Comparison of ENCODE assay signal across 34 cellular contexts in the genomic region with DNA sequence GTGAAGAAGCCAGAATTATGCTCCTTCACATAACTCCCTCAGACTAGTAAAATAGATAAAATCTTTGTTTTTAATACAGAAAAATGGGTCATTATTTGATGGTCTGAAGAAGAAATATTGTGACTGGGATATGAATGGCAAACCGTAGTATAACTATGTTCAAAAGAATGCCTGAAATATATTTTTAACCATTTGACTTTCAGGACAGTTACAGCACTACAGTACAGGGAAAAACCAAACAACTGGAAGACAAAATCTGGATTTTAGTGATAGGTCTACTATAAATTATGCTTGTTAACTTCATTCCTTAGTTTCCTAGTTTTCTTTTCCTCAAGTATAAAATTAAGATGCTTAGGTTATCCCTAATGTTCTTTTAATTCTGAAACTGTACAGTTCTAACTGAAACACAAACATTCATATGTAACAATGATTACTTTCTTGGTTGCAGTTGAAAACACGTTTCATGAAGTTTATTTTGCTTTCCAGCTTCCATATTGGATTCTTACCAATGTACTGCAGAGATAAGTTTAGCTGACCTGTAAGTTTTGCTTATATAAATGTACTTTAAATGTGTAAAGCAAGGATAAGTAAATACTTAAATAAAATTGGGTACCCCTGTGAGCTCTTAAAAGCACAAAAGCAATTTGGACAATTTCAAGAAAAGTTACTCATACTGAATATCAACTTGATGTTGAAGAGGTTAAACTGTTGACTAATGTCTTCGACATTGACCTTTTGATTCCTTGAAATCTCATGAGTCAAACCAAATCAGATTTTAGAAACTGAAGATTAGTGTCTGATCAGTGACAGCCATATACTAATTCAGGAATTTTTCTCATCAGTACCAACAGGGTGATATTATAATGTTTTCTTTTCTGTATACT. TPM values are rescaled to one million over a fixed set of nuclear protein-coding genes. Genes with fewer than 3 reads are reported as not detected.
"Had no signal": no experiment of that assay in that cellular context is flagged by ENCODE, and none has a peak within 500 bp of the region (broad histone marks: within the 10 kb centered on the region; RNA-seq: fewer than 3 reads in every experiment).

No MANE protein-coding gene starts in this region.

- H3K27me3 ChIP-seq: colonic mucosa, esophagus squamous epithelium, gastrocnemius medialis, left lung had no signal

- H3K36me3 Mint-ChIP-seq: immature natural killer cell, mesothelial cell of epicardium had no signal

- H3K27ac Mint-ChIP-seq: dendritic cell treated with granulocyte-macrophage colony-stimulating factor and Interleukin-4, amounts not matched to agents 40 ng/mL and 50 ng/mL, for 4 days; effector memory CD8-positive, alpha-beta T cell; endodermal cell; immature natural killer cell; mesothelial cell of epicardium had no signal

- H3K27ac ChIP-seq: colonic mucosa, epithelial cell of prostate, esophagus squamous epithelium, gastrocnemius medialis, heart right ventricle, left lung, lower lobe of right lung had no signal

- ATAC-seq: effector memory CD8-positive, alpha-beta T cell; esophagus mucosa; gastrocnemius medialis; heart right ventricle; left cardiac atrium; left lung; left ventricle myocardium superior; lower lobe of right lung; mucosa of descending colon had no signal

- H3K4me3 Mint-ChIP-seq: dendritic cell treated with granulocyte-macrophage colony-stimulating factor and Interleukin-4, amounts not matched to agents 40 ng/mL and 50 ng/mL, for 4 days; effector memory CD8-positive, alpha-beta T cell; endodermal cell; immature natural killer cell; mesothelial cell of epicardium had no signal

- DNase-seq: colonic mucosa; cortex of kidney; effector CD8-positive, alpha-beta T cell; effector memory CD8-positive, alpha-beta T cell; endodermal cell; erythroblast; esophagus squamous epithelium; foreskin fibroblast; foreskin melanocyte; gastrocnemius medialis; glutamatergic neuron; head of caudate nucleus; heart right ventricle; hypothalamus; immature natural killer cell; left cardiac atrium; left lung; left ventricle myocardium superior; lower lobe of right lung; mesenchymal stem cell; mucosa of descending colon had no signal

- H3K9me3 ChIP-seq: colonic mucosa, esophagus squamous epithelium, gastrocnemius medialis, heart right ventricle, left lung, lower lobe of right lung, mucosa of descending colon had no signal

- H3K36me3 ChIP-seq: colonic mucosa, esophagus squamous epithelium, gastrocnemius medialis, heart right ventricle, left lung, lower lobe of right lung had no signal

- H3K4me1 Mint-ChIP-seq: immature natural killer cell, mesothelial cell of epicardium had no signal

- H3K4me1 ChIP-seq: colonic mucosa, esophagus squamous epithelium, gastrocnemius medialis, heart right ventricle, left lung, lower lobe of right lung had no signal

- H3K9me3 Mint-ChIP-seq: dendritic cell treated with granulocyte-macrophage colony-stimulating factor and Interleukin-4, amounts not matched to agents 40 ng/mL and 50 ng/mL, for 4 days; effector memory CD8-positive, alpha-beta T cell; endodermal cell; mesothelial cell of epicardium had no signal

- H3K4me3 ChIP-seq: colonic mucosa, esophagus squamous epithelium, gastrocnemius medialis, heart right ventricle, left lung, lower lobe of right lung, mucosa of descending colon had no signal

- H3K27me3 Mint-ChIP-seq: dendritic cell treated with granulocyte-macrophage colony-stimulating factor and Interleukin-4, amounts not matched to agents 40 ng/mL and 50 ng/mL, for 4 days; effector memory CD8-positive, alpha-beta T cell had no signal

RNA-seq across cellular contexts. Expression of gene AFP, which starts 0.9 kb away (rescaled TPM):
- total RNA-seq: chondrocyte, dermis microvascular lymphatic vessel endothelial cell, esophagus mucosa, esophagus squamous epithelium, gastrocnemius medialis, glomerular endothelial cell, heart right ventricle, kidney epithelial cell, left cardiac atrium, left ventricle myocardium superior, lower leg skin, lower lobe of right lung, lung microvascular endothelial cell, mesenteric fat pad, mucosa of descending colon had no signal
- polyA plus RNA-seq: heart right ventricle, immature natural killer cell had no signal

RNA-seq across cellular contexts. Expression of gene ALB, which starts 32.8 kb away (rescaled TPM):
- total RNA-seq: chondrocyte, dermis microvascular lymphatic vessel endothelial cell, glomerular endothelial cell, kidney epithelial cell, left ventricle myocardium superior, lung microvascular endothelial cell, myocyte had no signal
- polyA plus RNA-seq: immature natural killer cell, keratinocyte had no signal

RNA-seq across cellular contexts. Expression of gene AFM, which starts 44.6 kb away (rescaled TPM):
- total RNA-seq: chondrocyte, dermis microvascular lymphatic vessel endothelial cell, endodermal cell, esophagus mucosa, esophagus squamous epithelium, glomerular endothelial cell, heart right ventricle, kidney epithelial cell, left cardiac atrium, left lung, left ventricle myocardium superior, lower leg skin, lower lobe of right lung, lung microvascular endothelial cell, mesenteric fat pad, mesothelial cell of epicardium, mucosa of descending colon, myocyte had no signal
- polyA plus RNA-seq: heart right ventricle, immature natural killer cell, keratinocyte had no signal
